ENCODE assay signal across 10 cellular contexts in the genomic region with DNA sequence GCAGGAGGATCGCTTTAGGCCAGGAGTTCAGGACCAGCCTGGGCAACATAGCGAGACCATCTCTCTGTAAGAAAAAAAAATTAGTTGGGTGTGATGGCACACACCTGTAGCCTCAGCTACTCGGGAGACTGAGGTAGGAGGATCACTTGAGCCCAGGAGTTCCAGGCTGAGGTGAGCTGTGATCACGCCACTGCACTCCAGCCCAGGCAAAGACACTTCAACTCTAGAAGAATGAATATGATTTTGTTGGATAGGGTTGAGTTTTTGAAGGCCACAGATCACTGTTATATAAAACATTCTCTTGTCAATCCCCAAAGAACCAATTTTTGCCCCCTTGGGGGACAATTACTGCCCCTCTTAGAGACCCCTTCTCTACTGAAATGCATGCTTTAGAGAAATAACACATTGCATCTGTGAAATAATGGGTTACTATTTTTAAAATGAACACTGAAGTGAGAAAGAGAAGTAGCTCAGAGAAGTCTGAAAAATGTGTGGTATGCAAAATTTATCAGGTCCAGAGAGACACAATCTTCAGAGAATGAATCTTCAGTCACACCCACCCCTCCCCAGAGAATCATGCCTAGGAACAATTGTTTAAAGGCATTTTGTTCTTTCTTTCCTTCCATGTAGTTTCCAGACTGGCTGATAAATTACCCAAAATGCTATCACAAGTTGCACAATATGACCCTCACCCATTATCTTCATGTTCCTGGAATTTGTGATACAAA. TPM values are rescaled to one million over a fixed set of nuclear protein-coding genes. Genes with fewer than 3 reads are reported as not detected.
DNase-seq lines count a peak whose midpoint lies in the region; ATAC-seq and TF ChIP-seq lines count a peak whose summit lies in the region.
"Had no signal": no experiment of that assay in that cellular context is flagged by ENCODE, and none has a peak within 500 bp of the region (broad histone marks: within the 10 kb centered on the region; RNA-seq: fewer than 3 reads in every experiment).

No MANE protein-coding gene starts in this region.

- H3K9me2 ChIP-seq in OCI-LY1 (ENCODE audit: low read depth, low read length), result no peaks in the 10 kb centered on the region

- in situ Hi-C loops in gastrocnemius medialis (cut with MboI; ENCODE audit: low sequenced_read_pairs in 4 of 4), result loop anchor here (5.0 to 10.0 kb wide), 4 partner anchors 50 to 122 kb away; partner anchors contain the start of gene SH3BP5 (in 1 of the 4)

- no peak overlapping the region for H3K4me3 ChIP-seq in BLaER1 treated with 17β-estradiol and CSF1 and Interleukin-3, amounts not matched to agents 10 nM and 100 nM
- no peak overlapping the region for H3K4me3 ChIP-seq in OCI-LY1 (ENCODE audit: low read depth, low read length, poor library complexity, severe bottlenecking)
- no peak overlapping the region for H3K4me3 ChIP-seq in gastrocnemius medialis
- H3K4me3 ChIP-seq: GM23338 had no signal

- H3K4me1 ChIP-seq in BLaER1 treated with 17β-estradiol and CSF1 and Interleukin-3, amounts not matched to agents 10 nM and 100 nM, result peaks cover 12 to 58% (median 17%) of the 10 kb centered on the region in 10 experiments
- H3K4me1 ChIP-seq in OCI-LY1 (ENCODE audit: insufficient read depth, low read length, severe bottlenecking), result peaks cover 31% of the 10 kb centered on the region
- peaks cover 0 to 4% of the 10 kb centered on the region in 2 donors for H3K4me1 ChIP-seq in gastrocnemius medialis

- no peak for TF ChIP-seq POLR2A in gastrocnemius medialis (IDR thresholded peaks at IDR 0.05)

- no peak overlapping the region for H2AFZ ChIP-seq in OCI-LY1 (ENCODE audit: low read length)
- H2AFZ ChIP-seq: GM23338 had no signal

- DNase-seq in hippocampal formation (lab: John Stamatoyannopoulos, UW) (no peak), EL (no peak), gastrocnemius medialis (no peak)
- no peak for DNase-seq in stimulated activated CD4-positive, alpha-beta T cell treated with anti-CD3 and anti-CD28 coated beads, Interleukin-15, amount 100 ng/mL, for 24 hours
- DNase-seq: T-helper 2 cell had no signal

- TF ChIP-seq CTCF in OCI-LY1 (IDR thresholded peaks at IDR 0.05; ENCODE audit: low read length) (no peak), gastrocnemius medialis (IDR thresholded peaks at IDR 0.05 in 4 of 5, conservative IDR thresholded peaks at IDR 0.05 in 1 of 5) (no peak)

- peak; percentile 76 for ATAC-seq in GM19328 (IDR thresholded peaks at IDR 0.05; ENCODE audit: unreplicated experiment)
- peak; percentile 70 for ATAC-seq in HG02943 (IDR thresholded peaks at IDR 0.05; ENCODE audit: low read depth, unreplicated experiment)
- ATAC-seq in gastrocnemius medialis, result no peak
- ATAC-seq: GM23338 had no signal

- no peaks in the 10 kb centered on the region for H3K79me2 ChIP-seq in OCI-LY1 (ENCODE audit: insufficient read depth, low read length)

- no peaks in the 10 kb centered on the region for H4K20me1 ChIP-seq in BLaER1 treated with 17β-estradiol and CSF1 and Interleukin-3, amounts not matched to agents 10 nM and 100 nM
- no peaks in the 10 kb centered on the region for H4K20me1 ChIP-seq in OCI-LY1 (ENCODE audit: insufficient read depth, low read length)

- H3K9me3 ChIP-seq in BLaER1 treated with 17β-estradiol and CSF1 and Interleukin-3, amounts not matched to agents 10 nM and 100 nM (replicated peaks in 1 of 11), result peaks cover 14 to 19% (median 16%) of the 10 kb centered on the region in 11 experiments
- H3K9me3 ChIP-seq in OCI-LY1 (ENCODE audit: low read length), result no peaks in the 10 kb centered on the region
- H3K9me3 ChIP-seq in gastrocnemius medialis, result no peaks in the 10 kb centered on the region

- peaks cover 0 to 6% (median 0%) of the 10 kb centered on the region in 11 experiments; a peak in 1 of 22 replicates for H3K36me3 ChIP-seq in BLaER1 treated with 17β-estradiol and CSF1 and Interleukin-3, amounts not matched to agents 10 nM and 100 nM
- H3K36me3 ChIP-seq in OCI-LY1 (ENCODE audit: insufficient read depth, low read length) (no peaks in the 10 kb centered on the region), gastrocnemius medialis (no peaks in the 10 kb centered on the region)

- H3K9ac ChIP-seq in BLaER1 treated with 17β-estradiol and CSF1 and Interleukin-3, amounts not matched to agents 10 nM and 100 nM, result 0 out of 22 replicates have a peak overlapping the region, but pooled peaks of 1 of the 11 experiments have one; percentile 4
- no peak overlapping the region for H3K9ac ChIP-seq in OCI-LY1 (ENCODE audit: low read length)

- H3K4me2 ChIP-seq in BLaER1 treated with 17β-estradiol and CSF1 and Interleukin-3, amounts not matched to agents 10 nM and 100 nM, result peak overlapping the region; percentile 33 to 83 (median 57); a peak in 21 of 22 replicates
- peak overlapping the region; percentile 38 for H3K4me2 ChIP-seq in OCI-LY1 (ENCODE audit: low read length)
- H3K4me2 ChIP-seq: GM23338 had no signal

- H3K27me3 ChIP-seq in BLaER1 treated with 17β-estradiol and CSF1 and Interleukin-3, amounts not matched to agents 10 nM and 100 nM, result no peaks in the 10 kb centered on the region
- no peaks in the 10 kb centered on the region for H3K27me3 ChIP-seq in OCI-LY1 (ENCODE audit: insufficient read depth, low read length)
- no peaks in the 10 kb centered on the region for H3K27me3 ChIP-seq in gastrocnemius medialis

- H3F3A ChIP-seq in OCI-LY1 (ENCODE audit: insufficient read depth, low read length), result peaks cover 3% of the 10 kb centered on the region; the same call in 1 of the 2 replicates

- intact Hi-C loops in gastrocnemius medialis (cut with DNase I; ENCODE audit: low total_unique reads), result no loop called here

- H3K27ac ChIP-seq in BLaER1 treated with 17β-estradiol and CSF1 and Interleukin-3, amounts not matched to agents 10 nM and 100 nM, result peak overlapping the region in 2 of 11 experiments; percentile 3 to 23; a peak in 3 of 22 replicates
- H3K27ac ChIP-seq in OCI-LY1 (ENCODE audit: low read depth, low read length, poor library complexity, severe bottlenecking) (peak overlapping the region; percentile 88), gastrocnemius medialis (no peak overlapping the region)

RNA-seq across cellular contexts. Expression of gene METTL6, which starts 42.7 kb away (rescaled TPM):
- 10 to 100 TPM in 1 of 4 donors, 1 to 10 TPM in 3; 6.8 to 22.0 (median 7.8) TPM for total RNA-seq in gastrocnemius medialis

RNA-seq across cellular contexts. Expression of gene EAF1, which starts 42.7 kb away (rescaled TPM):
- total RNA-seq in gastrocnemius medialis, result 10 to 100 TPM in 2 of 4 donors, 1 to 10 TPM in 2; 9.4 to 17.3 (median 10.5) TPM

RNA-seq across cellular contexts. Expression of gene SH3BP5, which starts 52.3 kb away (rescaled TPM):
- total RNA-seq in gastrocnemius medialis, result 100 to 1,000 TPM in 2 of 4 donors, 10 to 100 TPM in 2; 31.5 to 111 (median 75.5) TPM

Comparison
In these comparisons a context has a peak if more than half of its experiments do, and no peak if none do; other contexts are left out.
1. ATAC-seq: peak in GM19328 (single experiment) and HG02943 (single experiment); none in gastrocnemius medialis (0 of 2).